8 cellular contexts compared by ENCODE assay signal in the genomic region with DNA sequence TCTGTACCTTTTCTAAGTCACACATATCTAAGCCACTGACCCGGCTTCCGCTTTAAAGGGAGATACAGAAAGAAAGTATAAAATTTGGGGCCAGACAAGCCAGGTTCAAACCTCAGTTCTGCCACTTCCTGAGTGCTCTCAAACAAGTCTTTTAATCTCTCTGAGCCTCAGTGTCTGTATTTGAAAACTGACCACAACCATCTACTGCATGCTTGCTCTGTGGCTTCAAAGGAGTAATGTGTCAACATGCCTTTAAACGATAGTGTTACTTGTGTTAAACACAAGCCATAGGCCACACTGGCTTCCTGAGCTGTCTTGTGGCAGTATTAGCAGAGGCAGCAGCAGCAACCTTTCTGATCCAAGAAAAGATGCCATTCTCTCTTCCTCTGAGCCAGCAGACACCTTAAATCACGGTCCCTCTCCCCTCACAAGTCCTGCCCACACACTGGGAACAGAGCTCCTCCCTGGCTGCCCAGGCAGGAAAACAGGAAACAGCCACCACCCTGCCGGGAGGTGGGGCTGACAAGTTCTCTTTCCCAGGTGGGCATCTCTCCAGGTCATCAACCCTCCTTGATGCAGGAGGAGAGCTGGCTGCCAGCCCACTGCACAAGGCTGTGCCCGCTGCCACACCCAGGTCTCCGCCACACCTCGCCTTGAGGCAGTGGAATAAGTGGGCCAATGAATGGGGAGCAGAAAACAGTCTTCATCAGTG. TPM values are rescaled to one million over a fixed set of nuclear protein-coding genes. Genes with fewer than 3 reads are reported as not detected.
DNase-seq lines count a peak whose midpoint lies in the region; ATAC-seq, FAIRE-seq and TF ChIP-seq lines count a peak whose summit lies in the region.

No MANE protein-coding gene starts in this region.

- peak; percentile 91 for FAIRE-seq in keratinocyte (lab: Jason Lieb, UNC)

- H3K27me3 ChIP-seq in CD8-positive, alpha-beta memory T cell (ENCODE audit: insufficient read depth, low read length, poor library complexity, severe bottlenecking): no peaks in the 10 kb centered on the region
- H3K27me3 ChIP-seq in MG63 (no peaks in the 10 kb centered on the region), keratinocyte (ENCODE audit: control insufficient read depth, extremely low read depth, insufficient read depth, low read length) (no peaks in the 10 kb centered on the region)

- no peaks in the 10 kb centered on the region for H4K20me1 ChIP-seq in keratinocyte (ENCODE audit: control insufficient read depth, extremely low read depth, insufficient read depth, low read length)

- peak overlapping the region; percentile 54 for H3K27ac ChIP-seq in CD8-positive, alpha-beta memory T cell (ENCODE audit: low read depth, low read length)
- peak overlapping the region; percentile 79 for H3K27ac ChIP-seq in keratinocyte (ENCODE audit: control insufficient read depth, insufficient read depth, low read length)

- no peaks in the 10 kb centered on the region for H3K36me3 ChIP-seq in CD8-positive, alpha-beta memory T cell (ENCODE audit: insufficient read depth, low read length)
- H3K36me3 ChIP-seq in MG63: no peaks in the 10 kb centered on the region
- no peaks in the 10 kb centered on the region for H3K36me3 ChIP-seq in keratinocyte (ENCODE audit: control insufficient read depth in 2 of 2, extremely low read depth in 1 of 2, insufficient read depth in 2 of 2, low read length in 2 of 2)

- H3K79me2 ChIP-seq in keratinocyte (ENCODE audit: control insufficient read depth, insufficient read depth, low read length): no peaks in the 10 kb centered on the region

- H3K4me3 ChIP-seq in CD8-positive, alpha-beta memory T cell (ENCODE audit: low read length): peak overlapping the region; percentile 32
- no peak overlapping the region for H3K4me3 ChIP-seq in MG63
- peak overlapping the region in 2 of 3 experiments; percentile 31 to 32 for H3K4me3 ChIP-seq in keratinocyte (ENCODE audit: control insufficient read depth in 2 of 3, extremely low read depth in 1 of 3, insufficient read depth in 2 of 3, low read depth in 1 of 3, low read length in 3 of 3)

- H2AFZ ChIP-seq in keratinocyte (ENCODE audit: control insufficient read depth, low read length): peak overlapping the region; percentile 93

- peak overlapping the region; percentile 67 to 96 (median 92) for H3K27ac Mint-ChIP-seq in CD8-positive, alpha-beta memory T cell
- peak overlapping the region; percentile 81 for H3K27ac Mint-ChIP-seq in activated T-cell treated with anti-CD3 and anti-CD28 coated beads, Interleukin-2, amount 50 U/mL, for 72 hours
- peak overlapping the region; percentile 72 for H3K27ac Mint-ChIP-seq in type B pancreatic cell

- H3K4me3 Mint-ChIP-seq in CD8-positive, alpha-beta memory T cell: peak overlapping the region; percentile 64 to 85 (median 79)
- H3K4me3 Mint-ChIP-seq in activated T-cell treated with anti-CD3 and anti-CD28 coated beads, Interleukin-2, amount 50 U/mL, for 72 hours: peak overlapping the region in 1 of 2 donors; percentile 67
- no peak overlapping the region for H3K4me3 Mint-ChIP-seq in type B pancreatic cell

- no peaks in the 10 kb centered on the region for H3K27me3 Mint-ChIP-seq in CD8-positive, alpha-beta memory T cell
- H3K27me3 Mint-ChIP-seq in activated T-cell treated with anti-CD3 and anti-CD28 coated beads, Interleukin-2, amount 50 U/mL, for 72 hours (ENCODE audit: low read depth): no peaks in the 10 kb centered on the region
- H3K27me3 Mint-ChIP-seq in type B pancreatic cell: no peaks in the 10 kb centered on the region

- peak overlapping the region; percentile 70 for H3K9ac ChIP-seq in keratinocyte (ENCODE audit: control insufficient read depth, extremely low read depth, insufficient read depth, low read length)

- peaks cover 19% of the 10 kb centered on the region for H3K4me1 ChIP-seq in CD8-positive, alpha-beta memory T cell (ENCODE audit: insufficient read depth, low read length)
- peaks cover 21% of the 10 kb centered on the region for H3K4me1 ChIP-seq in keratinocyte (ENCODE audit: control insufficient read depth, extremely low read depth, insufficient read depth, low read length)

- dilution Hi-C loops in keratinocyte (cut with MboI; ENCODE audit: extremely low pct_ligation_motif_present, low sequenced_read_pairs): no loop called here

- POLR2A ChIA-PET in CD8-positive, alpha-beta memory T cell (lab: Charles Lee): interaction anchor here (0.6 to 2.2 kb wide), 5 partner anchors 11 to 1981 kb away, joined by 4 to 19 read pairs (median 6); partner anchors contain the start of gene HIP1

- H3K9me3 Mint-ChIP-seq in CD8-positive, alpha-beta memory T cell: no peaks in the 10 kb centered on the region
- no peaks in the 10 kb centered on the region for H3K9me3 Mint-ChIP-seq in activated T-cell treated with anti-CD3 and anti-CD28 coated beads, Interleukin-2, amount 50 U/mL, for 72 hours
- no peaks in the 10 kb centered on the region for H3K9me3 Mint-ChIP-seq in type B pancreatic cell

- no peaks in the 10 kb centered on the region for H3K9me3 ChIP-seq in CD8-positive, alpha-beta memory T cell (ENCODE audit: low read length)
- H3K9me3 ChIP-seq in MG63: no peaks in the 10 kb centered on the region
- H3K9me3 ChIP-seq in keratinocyte (ENCODE audit: control insufficient read depth, low read depth, low read length): no peaks in the 10 kb centered on the region

- peak; percentile 82 to 86 for ATAC-seq in activated T-cell treated with anti-CD3 and anti-CD28 coated beads, Interleukin-2, amount 50 U/mL, for 72 hours (replicated peaks in 1 of 2)
- ATAC-seq in GM19035 (IDR thresholded peaks at IDR 0.05; ENCODE audit: unreplicated experiment): no peak

- DNase-seq in CD8-positive, alpha-beta memory T cell: peak; percentile 33 to 89 (median 44)
- DNase-seq in MG63 (peak; percentile 62), keratinocyte (ENCODE audit: low read depth, low spot score) (peak; percentile 95), type B pancreatic cell (ENCODE audit: extremely low spot score, unreplicated experiment) (no peak), midbrain (lab: John Stamatoyannopoulos, UW) (no peak), GM10266 (ENCODE audit: extremely low spot score) (no peak)
- peak; percentile 13 to 21 for DNase-seq in activated T-cell treated with anti-CD3 and anti-CD28 coated beads, Interleukin-2, amount 50 U/mL, for 72 hours

- H3K4me2 ChIP-seq in keratinocyte (ENCODE audit: control insufficient read depth, extremely low read depth, insufficient read depth, low read depth, low read length): peak overlapping the region; percentile 82

- CTCF ChIA-PET in CD8-positive, alpha-beta memory T cell (lab: Charles Lee): interaction anchor here (1.0 to 1.5 kb wide), 6 partner anchors 9 to 35 kb away, joined by 3 to 6 read pairs (median 4); no protein-coding TSS in a partner anchor

- no peaks in the 10 kb centered on the region for H3K36me3 Mint-ChIP-seq in CD8-positive, alpha-beta memory T cell
- H3K36me3 Mint-ChIP-seq in activated T-cell treated with anti-CD3 and anti-CD28 coated beads, Interleukin-2, amount 50 U/mL, for 72 hours (ENCODE audit: insufficient read depth in 2 of 2): no peaks in the 10 kb centered on the region
- H3K36me3 Mint-ChIP-seq in type B pancreatic cell: no peaks in the 10 kb centered on the region

- H3K9me1 ChIP-seq in keratinocyte (ENCODE audit: control insufficient read depth, extremely low read depth, insufficient read depth, low read length): no peaks in the 10 kb centered on the region

- TF ChIP-seq CTCF in keratinocyte (optimal IDR thresholded peaks at IDR 0.05 in 1 of 3, IDR thresholded peaks at IDR 0.05 in 1 of 3, conservative IDR thresholded peaks at IDR 0.05 in 1 of 3; ENCODE audit: extremely low read depth in 1 of 3, insufficient read depth in 2 of 3, low read length in 3 of 3) (no peak), type B pancreatic cell (conservative IDR thresholded peaks at IDR 0.05) (no peak), GM10266 (IDR thresholded peaks at IDR 0.05; ENCODE audit: control insufficient read depth, insufficient read depth, low read depth, missing control alignments) (no peak)

- peaks cover 31 to 53% (median 32%) of the 10 kb centered on the region in 3 donors for H3K4me1 Mint-ChIP-seq in CD8-positive, alpha-beta memory T cell
- peaks cover 21% of the 10 kb centered on the region for H3K4me1 Mint-ChIP-seq in activated T-cell treated with anti-CD3 and anti-CD28 coated beads, Interleukin-2, amount 50 U/mL, for 72 hours (ENCODE audit: low read depth)
- H3K4me1 Mint-ChIP-seq in type B pancreatic cell (ENCODE audit: unreplicated experiment): peaks cover 18% of the 10 kb centered on the region

RNA-seq across cellular contexts. Expression of gene HIP1, which starts 10.7 kb away (rescaled TPM):
- total RNA-seq in CD8-positive, alpha-beta memory T cell: 1 to 10 TPM; 6.7 to 7.4 TPM
- polyA plus RNA-seq in CD8-positive, alpha-beta memory T cell: 6.1 TPM
- total RNA-seq in MG63 (2014; rRNA removed; shearing (Covaris generic); ENCODE audit: low replicate concordance): 4.4 and 5.2 TPM in 2 replicates
- total RNA-seq in activated T-cell treated with anti-CD3 and anti-CD28 coated beads, Interleukin-2, amount 50 U/mL, for 72 hours: 10 to 100 TPM; 10.9 to 11.4 TPM
- polyA plus RNA-seq in keratinocyte: 5.0 to 6.9 TPM (median 5.3 TPM) in 3 replicates
- 4.0 TPM for polyA plus RNA-seq in keratinocyte (2011; ENCODE audit: low read depth)
- polyA plus RNA-seq in keratinocyte (2011; cell fraction: cytosol; rRNA removed): 5.3 and 5.5 TPM in 2 replicates
- 9.0 and 10.3 TPM in 2 replicates for polyA plus RNA-seq in keratinocyte (2011; cell fraction: nucleus; rRNA removed)
- 1.7 and 5.5 TPM in 2 replicates for polyA plus RNA-seq in keratinocyte (2012; ENCODE audit: low replicate concordance)
- 9.5 to 13.5 TPM (median 10.6 TPM) in 3 replicates for polyA minus RNA-seq in keratinocyte
- polyA minus RNA-seq in keratinocyte (2011; cell fraction: cytosol; rRNA and poly(A)+ RNA removed): 8.4 TPM
- polyA minus RNA-seq in keratinocyte (2011; cell fraction: nucleus; rRNA and poly(A)+ RNA removed): 5.9 and 14.0 TPM in 2 replicates
- total RNA-seq in type B pancreatic cell (ENCODE audit: low replicate concordance): 11.1 and 33.8 TPM in 2 replicates

RNA-seq across cellular contexts. Expression of gene CCL26, which starts 44.0 kb away (rescaled TPM):
- not detected for total RNA-seq in CD8-positive, alpha-beta memory T cell
- not detected for polyA plus RNA-seq in CD8-positive, alpha-beta memory T cell
- 22.3 and 44.7 TPM in 2 replicates for total RNA-seq in MG63 (2014; rRNA removed; shearing (Covaris generic); ENCODE audit: low replicate concordance)
- 1 to 10 TPM in 1 of 2 donors, not detected in 1; 1.2 TPM for total RNA-seq in activated T-cell treated with anti-CD3 and anti-CD28 coated beads, Interleukin-2, amount 50 U/mL, for 72 hours
- 0.20 TPM in 1 of 3 replicates, not detected in the others for polyA plus RNA-seq in keratinocyte
- not detected for polyA plus RNA-seq in keratinocyte (2011; ENCODE audit: low read depth)
- not detected in 2 replicates for polyA plus RNA-seq in keratinocyte (2011; cell fraction: cytosol; rRNA removed)
- 0.71 TPM in 1 of 2 replicates, not detected in the other for polyA plus RNA-seq in keratinocyte (2011; cell fraction: nucleus; rRNA removed)
- polyA plus RNA-seq in keratinocyte (2012; ENCODE audit: low replicate concordance): not detected in 2 replicates
- not detected in 3 replicates for polyA minus RNA-seq in keratinocyte
- polyA minus RNA-seq in keratinocyte (2011; cell fraction: cytosol; rRNA and poly(A)+ RNA removed): not detected
- not detected in 2 replicates for polyA minus RNA-seq in keratinocyte (2011; cell fraction: nucleus; rRNA and poly(A)+ RNA removed)
- total RNA-seq in type B pancreatic cell (ENCODE audit: low replicate concordance): 1.00 and 2.6 TPM in 2 replicates

Comparison
In these comparisons a context has a peak if more than half of its experiments do, and no peak if none do; other contexts are left out.
1. DNase-seq: peak in CD8-positive, alpha-beta memory T cell (5 of 5), MG63 (single experiment), activated T-cell treated with anti-CD3 and anti-CD28 coated beads, Interleukin-2, amount 50 U/mL, for 72 hours (2 of 2) and keratinocyte (single experiment); none in type B pancreatic cell (single experiment), midbrain (single experiment) and GM10266 (single experiment).
2. Peak in every context shown above with its lines, with median percentiles within 50 percentile points of each other: H3K27ac Mint-ChIP-seq.